In genomic region chr12:42502671-42503070, GRCh38 we compare ENCODE assay signal across 22 cellular contexts.
DNase-seq lines count a peak whose midpoint lies in the region; ATAC-seq and TF ChIP-seq lines count a peak whose summit lies in the region.
"Had no signal": no experiment of that assay in that cellular context is flagged by ENCODE, and none has a peak within 500 bp of the region (broad histone marks: within the 10 kb centered on the region; RNA-seq: fewer than 3 reads in every experiment).

No MANE protein-coding gene starts in this region.

- H3K9me3 Mint-ChIP-seq in brain (no peaks in the 10 kb centered on the region), osteocyte (ENCODE audit: unreplicated experiment) (no peaks in the 10 kb centered on the region)
- H3K9me3 Mint-ChIP-seq: CD4-positive, CD25-positive, alpha-beta regulatory T cell; H9 had no signal

- H3K27ac ChIP-seq in sigmoid colon, result no peak overlapping the region

- no peaks in the 10 kb centered on the region for H3K4me1 ChIP-seq in sigmoid colon

- intact Hi-C loops in sigmoid colon (cut with DNase I), result no loop called here

- 73 to 78% methylated on average over 6 of the region's 6 CpGs for WGBS in sigmoid colon, 2 donors

- H3K27me3 Mint-ChIP-seq in brain (no peaks in the 10 kb centered on the region), osteocyte (ENCODE audit: unreplicated experiment) (no peaks in the 10 kb centered on the region)

- no peak for TF ChIP-seq CTCF in brain (conservative IDR thresholded peaks at IDR 0.05)
- no peak for TF ChIP-seq CTCF in osteocyte (IDR thresholded peaks at IDR 0.05)
- no peak for TF ChIP-seq CTCF in sigmoid colon (IDR thresholded peaks at IDR 0.05)

- H3K27ac Mint-ChIP-seq in brain (peak overlapping the region in 3 of 5 experiments; percentile 40 to 64 (median 64)), osteocyte (ENCODE audit: unreplicated experiment) (peak overlapping the region; percentile 9)
- H3K27ac Mint-ChIP-seq: CD4-positive, CD25-positive, alpha-beta regulatory T cell; CD8-positive, alpha-beta memory T cell; H9 had no signal

- no peak for TF ChIP-seq EP300 in sigmoid colon (IDR thresholded peaks at IDR 0.05)

- peak; percentile 16 for DNase-seq in MV-4-11 (lab: John Stamatoyannopoulos, UW)
- DNase-seq in fibroblast of peridontal ligament (ENCODE audit: extremely low read depth), result peak; percentile 56
- DNase-seq in osteocyte (ENCODE audit: extremely low spot score, unreplicated experiment), result no peak
- no peak for DNase-seq in sigmoid colon
- no peak for DNase-seq in NCI-H748 (lab: John Stamatoyannopoulos, UW; ENCODE audit: unreplicated experiment)
- DNase-seq: ACHN; BE2C; C1 segment of cervical spinal cord; CD4-positive, CD25-positive, alpha-beta regulatory T cell; CD8-positive, alpha-beta memory T cell; COR-L47; DMS 273 treated with DMSO at 0.1 percent for 48 hours; DMS53; DND-41; EL; GOT3; H9; IMR-90 had no signal

- no peak overlapping the region for H3K4me3 ChIP-seq in sigmoid colon
- H3K4me3 ChIP-seq: K562 had no signal

- no peaks in the 10 kb centered on the region for H3K36me3 ChIP-seq in sigmoid colon
- H3K36me3 ChIP-seq: BE2C had no signal

- peaks cover 34% of the 10 kb centered on the region for H3K4me1 Mint-ChIP-seq in brain
- H3K4me1 Mint-ChIP-seq in osteocyte (ENCODE audit: unreplicated experiment), result peaks cover 11% of the 10 kb centered on the region
- H3K4me1 Mint-ChIP-seq: CD4-positive, CD25-positive, alpha-beta regulatory T cell; CD8-positive, alpha-beta memory T cell had no signal

- ATAC-seq in HG02642 (IDR thresholded peaks at IDR 0.05; ENCODE audit: poor library complexity, unreplicated experiment) (no peak), GM18520 (IDR thresholded peaks at IDR 0.05; ENCODE audit: unreplicated experiment) (no peak)
- ATAC-seq: K562 had no signal

- H3K27me3 ChIP-seq in sigmoid colon, result no peaks in the 10 kb centered on the region
- H3K27me3 ChIP-seq: BE2C had no signal

- H3K4me3 Mint-ChIP-seq in brain (no peak overlapping the region), osteocyte (ENCODE audit: unreplicated experiment) (no peak overlapping the region)
- H3K4me3 Mint-ChIP-seq: CD4-positive, CD25-positive, alpha-beta regulatory T cell; CD8-positive, alpha-beta memory T cell; H9 had no signal

- no peak for TF ChIP-seq POLR2A in sigmoid colon (IDR thresholded peaks at IDR 0.05)

- H3K36me3 Mint-ChIP-seq in brain (no peaks in the 10 kb centered on the region), osteocyte (ENCODE audit: unreplicated experiment) (no peaks in the 10 kb centered on the region)
- H3K36me3 Mint-ChIP-seq: CD4-positive, CD25-positive, alpha-beta regulatory T cell; CD8-positive, alpha-beta memory T cell had no signal

- H3K9me3 ChIP-seq in sigmoid colon, result no peaks in the 10 kb centered on the region
- H3K9me3 ChIP-seq: BE2C had no signal

Comparison
In these comparisons a context has a peak if more than half of its experiments do, and no peak if none do; other contexts are left out.
1. DNase-seq: peak in MV-4-11 (single experiment) and fibroblast of peridontal ligament (single experiment); none in osteocyte (single experiment), sigmoid colon (single experiment) and NCI-H748 (single experiment).